Comparison of ENCODE assay signal across 18 cellular contexts in the genomic region with DNA sequence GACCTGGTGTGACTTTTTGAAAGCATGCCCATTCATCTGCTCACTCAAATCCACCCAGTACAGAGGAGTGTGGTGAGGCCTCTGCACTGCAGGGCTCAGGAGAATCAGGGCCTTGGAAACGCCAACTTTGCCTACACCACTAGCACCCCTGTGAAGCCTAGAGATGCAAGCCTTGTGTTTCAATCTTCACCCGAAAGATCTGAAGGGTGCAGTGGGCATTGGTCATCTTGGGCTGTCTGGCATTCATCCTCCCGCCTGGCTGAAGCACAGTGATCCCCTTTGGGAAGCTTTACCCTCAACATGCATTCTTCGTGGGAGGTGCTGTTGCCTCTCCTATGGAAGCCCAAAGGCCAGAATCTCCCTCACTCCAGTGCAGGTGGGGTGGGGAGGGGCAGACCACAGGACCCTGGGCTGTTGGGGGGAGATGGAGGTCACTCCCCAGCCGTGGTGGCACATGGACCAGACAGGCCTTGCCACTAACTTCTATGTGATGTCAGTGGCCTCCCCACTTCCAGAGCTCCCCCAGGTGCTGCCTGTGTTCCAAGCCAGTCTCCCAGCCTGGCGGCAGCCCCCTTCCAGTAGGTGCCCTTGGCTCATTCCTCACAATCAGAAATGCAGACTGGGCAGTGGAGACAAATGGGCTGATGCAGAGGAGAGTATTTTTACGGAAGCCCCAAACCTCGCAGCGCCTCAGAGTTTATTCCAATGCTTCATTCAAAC.
DNase-seq lines count a peak whose midpoint lies in the region; ATAC-seq and TF ChIP-seq lines count a peak whose summit lies in the region.
"Had no signal": no experiment of that assay in that cellular context is flagged by ENCODE, and none has a peak within 500 bp of the region (broad histone marks: within the 10 kb centered on the region; RNA-seq: fewer than 3 reads in every experiment).

No MANE protein-coding gene starts in this region.

- H3K27me3 ChIP-seq in stomach: no peaks in the 10 kb centered on the region
- H3K27me3 ChIP-seq: BE2C had no signal

- intact Hi-C loops in cardiac septum (cut with DNase I) (no loop called here), Right ventricle myocardium superior (cut with DNase I) (no loop called here), stomach (cut with DNase I; ENCODE audit: low total_unique reads) (no loop called here)

- no peak overlapping the region for H3K4me3 ChIP-seq in stomach
- H3K4me3 ChIP-seq: GM23338 had no signal

- no peak for ATAC-seq in Right ventricle myocardium superior (ENCODE audit: poor library complexity)
- ATAC-seq: GM23338, HCT116 had no signal

- TF ChIP-seq EP300 in stomach (IDR thresholded peaks at IDR 0.05): no peak

- H3K9me3 ChIP-seq in stomach: no peaks in the 10 kb centered on the region
- H3K9me3 ChIP-seq: BE2C had no signal

- peak; percentile 57 for DNase-seq in cardiac septum (ENCODE audit: low spot score)
- no peak for DNase-seq in Right ventricle myocardium superior
- DNase-seq in mesenteric fat pad (ENCODE audit: low spot score): peak; percentile 43
- peak; percentile 18 for DNase-seq in stomach
- no peak for DNase-seq in NCI-H345 (lab: John Stamatoyannopoulos, UW)
- no peak for DNase-seq in NCI-H748 treated with DMSO at 0.1 percent for 48 hours (lab: John Stamatoyannopoulos, UW)
- no peak for DNase-seq in NCI-H2081 treated with DMSO at 0.1 percent for 48 hours (lab: John Stamatoyannopoulos, UW)
- DNase-seq: BE2C; CD4-positive, CD25-positive, alpha-beta regulatory T cell; COR-L47; GDM1; MM.1S; NCI-H1092 treated with DMSO at 0.1 percent for 48 hours; NCI-H2081; NK-92 treated with Interleukin-12 subunit alpha and Interleukin-12 subunit beta, amount 100 ng/mL, for 24 hours; SIG-M5 had no signal

- H3K36me3 ChIP-seq in stomach: no peaks in the 10 kb centered on the region
- H3K36me3 ChIP-seq: BE2C had no signal

- 92 to 94% (median 92%) methylated on average over 7 to 9 of the region's 9 CpGs for WGBS in stomach, 5 donors

- no peaks in the 10 kb centered on the region for H3K4me1 ChIP-seq in stomach
- H3K4me1 ChIP-seq: BE2C had no signal

- no peak for TF ChIP-seq POLR2A in stomach (IDR thresholded peaks at IDR 0.05)

- TF ChIP-seq CTCF in stomach (IDR thresholded peaks at IDR 0.05): no peak

- H3K27ac ChIP-seq in stomach: no peak overlapping the region

Comparison
In these comparisons a context has a peak if more than half of its experiments do, and no peak if none do; other contexts are left out.
1. DNase-seq: peak in cardiac septum (single experiment), mesenteric fat pad (single experiment) and stomach (single experiment); none in Right ventricle myocardium superior (single experiment), NCI-H345 (single experiment), NCI-H748 treated with DMSO at 0.1 percent for 48 hours (single experiment) and NCI-H2081 treated with DMSO at 0.1 percent for 48 hours (single experiment).